Comparison of ENCODE assay signal across 20 cellular contexts in the genomic region with DNA sequence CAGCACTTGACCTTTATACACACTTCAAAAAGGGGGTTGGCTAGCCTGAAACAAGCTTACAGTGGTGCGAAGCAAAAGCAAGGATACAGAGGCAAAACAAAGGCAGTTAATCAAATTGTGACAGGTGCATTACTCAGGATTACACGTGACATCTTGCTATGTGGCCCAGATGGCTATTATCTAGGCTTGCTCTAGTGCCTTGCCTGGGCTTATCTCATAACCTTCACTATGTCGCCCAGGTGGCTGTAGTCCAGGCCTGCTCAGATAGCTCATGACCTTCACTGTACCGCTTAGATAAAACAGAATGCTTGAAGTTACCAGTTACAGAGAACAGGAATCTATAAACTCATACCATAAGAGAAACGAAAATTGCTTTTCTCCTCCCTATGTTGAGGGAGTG.
"Had no signal": no experiment of that assay in that cellular context is flagged by ENCODE, and none has a peak within 500 bp of the region (broad histone marks: within the 10 kb centered on the region; RNA-seq: fewer than 3 reads in every experiment).

No MANE protein-coding gene starts in this region.

- H3K36me3 Mint-ChIP-seq: activated CD4-positive, alpha-beta memory T cell treated with anti-CD3 and anti-CD28 coated beads for 36 hours; activated naive CD8-positive, alpha-beta T cell; immature natural killer cell; natural killer cell treated with Interleukin-12 subunit alpha and Interleukin-12 subunit beta and Interleukin-15 and Interleukin-18, amount 100 ng/mL, for 72 hours; stimulated activated naive B cell treated with anti-CD40 and anti-IgM and Interleukin-4, amounts not matched to agents 10 μg/mL and 1 μg/mL and 100 μg/mL, for 72 hours; T-cell had no signal

- H3K9me3 ChIP-seq: colonic mucosa, neutrophil had no signal

- FAIRE-seq: endometrium, frontal cortex, urothelium cell line had no signal

- H3K27me3 Mint-ChIP-seq: activated B cell treated with CpG ODN at 0.5 μM for 24 hours; activated CD4-positive, alpha-beta memory T cell treated with anti-CD3 and anti-CD28 coated beads for 36 hours; activated naive CD8-positive, alpha-beta T cell; central memory CD8-positive, alpha-beta T cell; natural killer cell treated with Interleukin-12 subunit alpha and Interleukin-12 subunit beta and Interleukin-15 and Interleukin-18, amount 100 ng/mL, for 72 hours; stimulated activated naive B cell treated with anti-CD40 and anti-IgM and Interleukin-4, amounts not matched to agents 10 μg/mL and 1 μg/mL and 100 μg/mL, for 72 hours; T-cell had no signal

- H3K4me3 Mint-ChIP-seq: activated B cell treated with CpG ODN at 0.5 μM for 24 hours; activated CD4-positive, alpha-beta memory T cell treated with anti-CD3 and anti-CD28 coated beads for 36 hours; activated naive CD8-positive, alpha-beta T cell; central memory CD8-positive, alpha-beta T cell; immature natural killer cell; natural killer cell treated with Interleukin-12 subunit alpha and Interleukin-12 subunit beta and Interleukin-15 and Interleukin-18, amount 100 ng/mL, for 72 hours; stimulated activated naive B cell treated with anti-CD40 and anti-IgM and Interleukin-4, amounts not matched to agents 10 μg/mL and 1 μg/mL and 100 μg/mL, for 72 hours; T-cell had no signal

- H2AFZ ChIP-seq: parathyroid adenoma had no signal

- H3K4me1 ChIP-seq: colonic mucosa, parathyroid adenoma, tibial artery had no signal

- H3K27me3 ChIP-seq: colonic mucosa, neutrophil, tibial artery had no signal

- H3K4me1 Mint-ChIP-seq: activated B cell treated with CpG ODN at 0.5 μM for 24 hours; central memory CD8-positive, alpha-beta T cell; immature natural killer cell; stimulated activated naive B cell treated with anti-CD40 and anti-IgM and Interleukin-4, amounts not matched to agents 10 μg/mL and 1 μg/mL and 100 μg/mL, for 72 hours; T-cell had no signal

- ATAC-seq: natural killer cell treated with Interleukin-12 subunit alpha and Interleukin-12 subunit beta and Interleukin-15 and Interleukin-18, amount 100 ng/mL, for 72 hours; stimulated activated naive B cell treated with anti-CD40 and anti-IgM and Interleukin-4, amounts not matched to agents 10 μg/mL and 1 μg/mL and 100 μg/mL, for 72 hours; T-cell had no signal

- DNase-seq: activated B cell treated with CpG ODN at 0.5 μM for 24 hours; activated CD4-positive, alpha-beta memory T cell treated with anti-CD3 and anti-CD28 coated beads for 36 hours; activated CD4-positive, alpha-beta T cell treated with anti-CD3 and anti-CD28 coated beads for 4 hours; activated T-cell treated with anti-CD3 and anti-CD28 coated beads for 4 hours; amygdala; colonic mucosa; immature natural killer cell; kidney glomerular epithelial cell; mesendoderm; stimulated activated naive B cell treated with anti-CD40 and anti-IgM and Interleukin-4, amounts not matched to agents 10 μg/mL and 1 μg/mL and 100 μg/mL, for 72 hours; T-cell; tibial artery had no signal

- H3K9ac ChIP-seq: parathyroid adenoma had no signal

- H3K9me3 Mint-ChIP-seq: activated B cell treated with CpG ODN at 0.5 μM for 24 hours; central memory CD8-positive, alpha-beta T cell had no signal

- H3K27ac ChIP-seq: colonic mucosa, neutrophil, parathyroid adenoma, tibial artery had no signal

- H3K36me3 ChIP-seq: colonic mucosa, neutrophil, tibial artery had no signal

- H3K79me2 ChIP-seq: parathyroid adenoma had no signal

- H3K4me3 ChIP-seq: colonic mucosa, tibial artery had no signal

- H3K27ac Mint-ChIP-seq: activated B cell treated with CpG ODN at 0.5 μM for 24 hours; activated CD4-positive, alpha-beta memory T cell treated with anti-CD3 and anti-CD28 coated beads for 36 hours; activated naive CD8-positive, alpha-beta T cell; immature natural killer cell; natural killer cell treated with Interleukin-12 subunit alpha and Interleukin-12 subunit beta and Interleukin-15 and Interleukin-18, amount 100 ng/mL, for 72 hours; stimulated activated naive B cell treated with anti-CD40 and anti-IgM and Interleukin-4, amounts not matched to agents 10 μg/mL and 1 μg/mL and 100 μg/mL, for 72 hours; T-cell had no signal
